8 cellular contexts compared by ENCODE assay signal in the genomic region with DNA sequence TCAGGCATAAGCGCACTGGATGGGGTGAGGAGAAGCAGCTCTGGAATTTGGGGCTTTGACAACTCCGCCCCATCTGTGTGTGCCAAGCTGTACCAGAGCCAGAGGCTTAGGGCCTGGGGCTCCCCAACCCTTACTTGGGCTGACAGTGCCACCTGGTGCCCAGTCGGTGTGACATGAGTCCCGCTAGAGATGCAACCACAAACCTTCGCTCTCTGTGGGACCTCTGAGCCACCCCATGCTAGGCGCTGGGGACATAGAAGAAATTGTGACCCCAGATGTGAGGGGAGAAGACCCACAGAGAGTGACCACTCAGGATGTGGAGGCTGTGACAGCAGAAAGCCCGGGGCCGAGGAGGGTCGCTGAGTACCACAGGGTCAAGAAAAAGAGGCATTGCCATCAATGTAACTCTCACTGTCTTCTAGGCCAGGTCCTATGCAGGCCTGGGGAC. TPM values are rescaled to one million over a fixed set of nuclear protein-coding genes. Genes with fewer than 3 reads are reported as not detected.
DNase-seq lines count a peak whose midpoint lies in the region; ATAC-seq and TF ChIP-seq lines count a peak whose summit lies in the region.

No MANE protein-coding gene starts in this region.

- H3K9me3 Mint-ChIP-seq in CD4-positive, CD25-positive, alpha-beta regulatory T cell, result peaks cover 0 to 4% (median 0%) of the 10 kb centered on the region in 7 donors
- no peaks in the 10 kb centered on the region for H3K9me3 Mint-ChIP-seq in activated naive CD4-positive, alpha-beta T cell treated with anti-CD3 and anti-CD28 coated beads for 36 hours

- H3K27ac Mint-ChIP-seq in CD4-positive, CD25-positive, alpha-beta regulatory T cell, result peak overlapping the region in 1 of 3 donors; percentile 25
- no peak overlapping the region for H3K27ac Mint-ChIP-seq in activated naive CD4-positive, alpha-beta T cell treated with anti-CD3 and anti-CD28 coated beads for 36 hours

- H3K27ac ChIP-seq in CD4-positive, CD25-positive, alpha-beta regulatory T cell (ENCODE audit: insufficient read depth, low read length, poor library complexity, severe bottlenecking), result no peak overlapping the region
- H3K27ac ChIP-seq in KOPT-K1 (ENCODE audit: low read depth, low read length, poor library complexity, severe bottlenecking) (peak overlapping the region; percentile 22), transverse colon (peak overlapping the region; percentile 25 to 49 (median 38))

- ATAC-seq in CD4-positive, CD25-positive, alpha-beta regulatory T cell (ENCODE audit: low read depth in 2 of 2), result peak; percentile 95

- CTCF ChIA-PET in activated naive CD4-positive, alpha-beta T cell treated with anti-CD3 and anti-CD28 coated beads for 36 hours (lab: Charles Lee), result interaction anchor here (0.6 to 7.1 kb wide), 42 partner anchors 8 to 603 kb away, joined by 3 to 66 read pairs (median 4); a partner anchor contains a TSS

- no peak for TF ChIP-seq EP300 in transverse colon (IDR thresholded peaks at IDR 0.05; ENCODE audit: low read depth)

- peak; percentile 74 for TF ChIP-seq CTCF in GM20000 (IDR thresholded peaks at IDR 0.05; ENCODE audit: extremely low read depth, missing control alignments)
- peak; percentile 65 to 88 (median 78) for TF ChIP-seq CTCF in transverse colon (IDR thresholded peaks at IDR 0.05)

- no peaks in the 10 kb centered on the region for H3K36me3 Mint-ChIP-seq in CD4-positive, CD25-positive, alpha-beta regulatory T cell
- no peaks in the 10 kb centered on the region for H3K36me3 Mint-ChIP-seq in activated naive CD4-positive, alpha-beta T cell treated with anti-CD3 and anti-CD28 coated beads for 36 hours (ENCODE audit: low read depth)

- no peaks in the 10 kb centered on the region for H3K4me1 ChIP-seq in CD4-positive, CD25-positive, alpha-beta regulatory T cell (ENCODE audit: control insufficient read depth, insufficient read depth, low read length, poor library complexity, severe bottlenecking)
- peaks cover 6 to 33% (median 9%) of the 10 kb centered on the region in 4 donors for H3K4me1 ChIP-seq in transverse colon

- H3K4me3 ChIP-seq in CD4-positive, CD25-positive, alpha-beta regulatory T cell (ENCODE audit: low read depth, low read length), result no peak overlapping the region
- no peak overlapping the region for H3K4me3 ChIP-seq in transverse colon

- TF ChIP-seq POLR2A in transverse colon (IDR thresholded peaks at IDR 0.05), result no peak

- in situ Hi-C loops in transverse colon (cut with MboI; ENCODE audit: low pct_ligation_motif_present in 1 of 4, low pct_unique_long_range_greater_than_20kb in 1 of 4, low sequenced_read_pairs in 3 of 4), result loop anchor here (10.0 kb wide), 3 partner anchors 253 to 453 kb away; no protein-coding TSS in a partner anchor

- H3K4me1 Mint-ChIP-seq in CD4-positive, CD25-positive, alpha-beta regulatory T cell, result peaks cover 0 to 18% (median 11%) of the 10 kb centered on the region in 4 donors
- H3K4me1 Mint-ChIP-seq in activated naive CD4-positive, alpha-beta T cell treated with anti-CD3 and anti-CD28 coated beads for 36 hours (ENCODE audit: low read depth), result no peaks in the 10 kb centered on the region

- H3K4me3 Mint-ChIP-seq in CD4-positive, CD25-positive, alpha-beta regulatory T cell, result no peak overlapping the region
- H3K4me3 Mint-ChIP-seq in activated naive CD4-positive, alpha-beta T cell treated with anti-CD3 and anti-CD28 coated beads for 36 hours, result no peak overlapping the region

- H3K27me3 Mint-ChIP-seq in CD4-positive, CD25-positive, alpha-beta regulatory T cell, result peaks cover 11% of the 10 kb centered on the region
- no peaks in the 10 kb centered on the region for H3K27me3 Mint-ChIP-seq in activated naive CD4-positive, alpha-beta T cell treated with anti-CD3 and anti-CD28 coated beads for 36 hours (ENCODE audit: low read depth)

- no peaks in the 10 kb centered on the region for H3K9me3 ChIP-seq in CD4-positive, CD25-positive, alpha-beta regulatory T cell (ENCODE audit: control insufficient read depth in 2 of 2, low read length in 2 of 2)
- H3K9me3 ChIP-seq in KOPT-K1 (ENCODE audit: insufficient read depth, low read length, poor library complexity, severe bottlenecking) (no peaks in the 10 kb centered on the region), transverse colon (no peaks in the 10 kb centered on the region)

- intact Hi-C loops in activated naive CD4-positive, alpha-beta T cell treated with anti-CD3 and anti-CD28 coated beads for 36 hours (cut with micrococcal nuclease), result loop anchor here (1.0 kb wide), 5 partner anchors 37 to 453 kb away; a partner anchor contains a TSS
- intact Hi-C loops in posterior cingulate gyrus (cut with DNase I), result loop anchor here (1.0 to 5.0 kb wide), 3 partner anchors 36 to 453 kb away; a partner anchor contains a TSS
- intact Hi-C loops in transverse colon (cut with DNase I; ENCODE audit: low total_unique reads), result loop anchor here (2.0 to 5.0 kb wide), 2 partner anchors 36 to 347 kb away; a partner anchor contains a TSS

- peaks cover 3% of the 10 kb centered on the region for H3K27me3 ChIP-seq in CD4-positive, CD25-positive, alpha-beta regulatory T cell (ENCODE audit: control insufficient read depth, insufficient read depth, low read length)
- H3K27me3 ChIP-seq in transverse colon, result no peaks in the 10 kb centered on the region

- 26% methylated on average over 9 of the region's 9 CpGs; no CpG with 5 or more reads in 1 of the 2 donors for WGBS in transverse colon (ENCODE audit: low coverage in 1 of 2), 2 donors

- peak; percentile 61 to 84 (median 76) for DNase-seq in CD4-positive, CD25-positive, alpha-beta regulatory T cell
- DNase-seq in GM20000 (ENCODE audit: low spot score), result peak; percentile 85
- peak; percentile 66 for DNase-seq in SK-N-DZ (ENCODE audit: low spot score)
- DNase-seq in activated naive CD4-positive, alpha-beta T cell treated with anti-CD3 and anti-CD28 coated beads for 36 hours, result peak; percentile 90
- DNase-seq in glomerular visceral epithelial cell (ENCODE audit: extremely low spot score), result peak; percentile 72
- DNase-seq in posterior cingulate gyrus, result peak; percentile 51 to 97 (median 83)
- DNase-seq in transverse colon, result peak; percentile 84

- no peaks in the 10 kb centered on the region for H3K36me3 ChIP-seq in CD4-positive, CD25-positive, alpha-beta regulatory T cell (ENCODE audit: control insufficient read depth, insufficient read depth, low read length)
- H3K36me3 ChIP-seq in KOPT-K1 (ENCODE audit: insufficient read depth, low read length) (no peaks in the 10 kb centered on the region), transverse colon (no peaks in the 10 kb centered on the region)

RNA-seq across cellular contexts. Expression of a gene that starts 36.0 kb away (rescaled TPM):
- 56.6 TPM for total RNA-seq in CD4-positive, CD25-positive, alpha-beta regulatory T cell
- 10 to 100 TPM; 13.5 to 22.8 (median 19.5) TPM for polyA plus RNA-seq in CD4-positive, CD25-positive, alpha-beta regulatory T cell
- polyA plus RNA-seq in SK-N-DZ (2014; cell fraction: cytosol; rRNA removed), result 13.4 and 15.5 TPM in 2 replicates
- 13.3 and 25.8 TPM in 2 replicates for polyA plus RNA-seq in SK-N-DZ (2014; cell fraction: nucleus; rRNA removed)
- 10 to 100 TPM; 31.1 to 36.8 TPM for total RNA-seq in activated naive CD4-positive, alpha-beta T cell treated with anti-CD3 and anti-CD28 coated beads for 36 hours
- 10 to 100 TPM in 3 of 4 donors, 1 to 10 TPM in 1; 9.1 to 15.9 (median 15.0) TPM for total RNA-seq in transverse colon

RNA-seq across cellular contexts. Expression of a gene that starts 40.0 kb away (rescaled TPM):
- not detected for total RNA-seq in CD4-positive, CD25-positive, alpha-beta regulatory T cell
- polyA plus RNA-seq in CD4-positive, CD25-positive, alpha-beta regulatory T cell, result not detected
- not detected in 2 replicates for polyA plus RNA-seq in SK-N-DZ (2014; cell fraction: cytosol; rRNA removed)
- not detected in 2 replicates for polyA plus RNA-seq in SK-N-DZ (2014; cell fraction: nucleus; rRNA removed)
- total RNA-seq in activated naive CD4-positive, alpha-beta T cell treated with anti-CD3 and anti-CD28 coated beads for 36 hours, result not detected
- total RNA-seq in transverse colon, result 10 to 100 TPM in 3 of 4 donors, 1 to 10 TPM in 1; 8.6 to 21.4 (median 12.6) TPM
